In the genomic region with DNA sequence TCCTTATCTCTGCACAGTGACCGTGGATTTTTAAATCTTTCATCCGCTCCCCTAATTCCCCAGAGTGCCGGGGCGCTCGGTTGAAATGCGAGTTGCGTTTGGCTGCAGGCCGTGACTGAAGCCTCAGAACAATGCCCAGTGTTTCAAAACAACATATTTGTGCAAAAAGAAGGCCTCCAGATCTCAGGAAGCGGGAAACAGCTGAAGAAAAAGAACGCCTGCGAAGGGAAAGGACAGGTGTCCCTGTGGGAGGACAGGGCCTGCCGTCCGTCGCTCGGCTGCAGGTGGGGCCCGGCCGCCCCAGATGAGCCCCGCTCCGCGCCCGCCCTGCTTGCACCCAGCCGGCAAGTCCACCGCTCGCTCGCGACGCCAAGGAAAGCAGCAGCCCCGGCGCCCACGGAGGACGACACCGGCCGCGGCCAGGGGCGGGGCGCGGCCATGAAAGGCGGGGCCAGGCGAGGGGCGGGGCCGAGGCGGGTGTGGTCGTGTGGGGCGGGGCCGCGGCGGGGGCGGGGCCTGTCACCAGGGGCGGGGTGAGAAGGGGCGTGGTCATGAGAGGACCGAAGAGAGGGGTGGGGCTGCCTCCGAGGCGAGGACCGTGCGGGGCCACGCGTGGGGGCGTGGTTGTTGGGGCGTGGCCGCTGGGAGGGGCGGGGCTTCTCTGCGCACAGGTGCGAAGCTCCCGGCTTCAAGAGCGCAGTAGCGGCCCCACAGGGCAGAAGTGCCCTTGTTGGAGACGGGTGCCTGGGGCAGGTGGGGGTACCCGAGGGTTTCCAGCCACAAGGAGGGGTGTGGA, we compare ENCODE assay signal across 8 cellular contexts. TPM values are rescaled to one million over a fixed set of nuclear protein-coding genes. Genes with fewer than 3 reads are reported as not detected.
A peak's percentile ranks its signal among the peaks of the same experiment; 100 is the strongest.
DNase-seq lines count a peak whose midpoint lies in the region; ATAC-seq and TF ChIP-seq lines count a peak whose summit lies in the region.

No MANE protein-coding gene starts in this region.

- H3K36me3 Mint-ChIP-seq in activated naive CD4-positive, alpha-beta T cell treated with anti-CD3 and anti-CD28 coated beads, Interleukin-2, amount 50 U/mL, for 24 hours, result no peaks in the 10 kb centered on the region
- H3K36me3 Mint-ChIP-seq in type B pancreatic cell, result no peaks in the 10 kb centered on the region

- peak overlapping the region; percentile 55 for H3K4me3 Mint-ChIP-seq in activated naive CD4-positive, alpha-beta T cell treated with anti-CD3 and anti-CD28 coated beads, Interleukin-2, amount 50 U/mL, for 24 hours
- H3K4me3 Mint-ChIP-seq in type B pancreatic cell, result peak overlapping the region; percentile 74

- H3K27me3 ChIP-seq in RWPE2 (ENCODE audit: insufficient read depth, poor library complexity, severe bottlenecking) (peaks cover 12% of the 10 kb centered on the region), prostate gland (replicated peaks; ENCODE audit: insufficient read depth) (no peaks in the 10 kb centered on the region)

- DNase-seq in GM19238 (ENCODE audit: insufficient read length, low spot score), result peak; percentile 57
- DNase-seq in RWPE2 (ENCODE audit: low spot score), result no peak
- DNase-seq in head of caudate nucleus, result peak in 37 of 42 donors; percentile 33 to 87 (median 62)
- peak; percentile 59 for DNase-seq in prostate gland (ENCODE audit: low spot score)
- no peak for DNase-seq in type B pancreatic cell (ENCODE audit: extremely low spot score, unreplicated experiment)
- DNase-seq in UCSD-AML1 (lab: John Stamatoyannopoulos, UW; ENCODE audit: unreplicated experiment), result no peak

- peak overlapping the region; percentile 40 for H3K27ac ChIP-seq in RWPE2 (ENCODE audit: poor library complexity, severe bottlenecking)
- no peak overlapping the region for H3K27ac ChIP-seq in prostate gland

- H3K36me3 ChIP-seq in RWPE2 (ENCODE audit: low read depth) (no peaks in the 10 kb centered on the region), prostate gland (no peaks in the 10 kb centered on the region)

- peaks cover 14% of the 10 kb centered on the region for H3K27me3 Mint-ChIP-seq in activated naive CD4-positive, alpha-beta T cell treated with anti-CD3 and anti-CD28 coated beads, Interleukin-2, amount 50 U/mL, for 24 hours
- H3K27me3 Mint-ChIP-seq in type B pancreatic cell, result peaks cover 21% of the 10 kb centered on the region

- intact Hi-C loops in head of caudate nucleus (cut with DNase I) (no loop called here), prostate gland (cut with DNase I) (no loop called here)

- H3K9me3 ChIP-seq in RWPE2 (ENCODE audit: severe bottlenecking) (no peaks in the 10 kb centered on the region), prostate gland (no peaks in the 10 kb centered on the region)

- H3K4me3 ChIP-seq in RWPE2 (ENCODE audit: severe bottlenecking) (peak overlapping the region; percentile 44), prostate gland (peak overlapping the region; percentile 20 to 31)

- H3K4me1 ChIP-seq in RWPE2 (ENCODE audit: insufficient read depth, poor library complexity, severe bottlenecking) (peaks cover 5% of the 10 kb centered on the region), prostate gland (replicated peaks) (peaks cover 5% of the 10 kb centered on the region)

- peak; percentile 69 for ATAC-seq in RWPE2 (ENCODE audit: low read depth)
- ATAC-seq in GM18519 (IDR thresholded peaks at IDR 0.05; ENCODE audit: low FRiP score, unreplicated experiment), result no peak

- no peak for TF ChIP-seq POLR2A in prostate gland (IDR thresholded peaks at IDR 0.05)

- TF ChIP-seq CTCF in RWPE2 (IDR thresholded peaks at IDR 0.05; ENCODE audit: poor library complexity, severe bottlenecking), result no peak
- TF ChIP-seq CTCF in prostate gland (IDR thresholded peaks at IDR 0.05), result no peak
- no peak for TF ChIP-seq CTCF in type B pancreatic cell (conservative IDR thresholded peaks at IDR 0.05)

- WGBS in prostate gland, result 6% methylated on average over 65 of the region's 68 CpGs

- peaks cover 4% of the 10 kb centered on the region for H3K4me1 Mint-ChIP-seq in activated naive CD4-positive, alpha-beta T cell treated with anti-CD3 and anti-CD28 coated beads, Interleukin-2, amount 50 U/mL, for 24 hours
- H3K4me1 Mint-ChIP-seq in type B pancreatic cell (ENCODE audit: unreplicated experiment), result peaks cover 10% of the 10 kb centered on the region

- H3K9me3 Mint-ChIP-seq in activated naive CD4-positive, alpha-beta T cell treated with anti-CD3 and anti-CD28 coated beads, Interleukin-2, amount 50 U/mL, for 24 hours, result no peaks in the 10 kb centered on the region
- no peaks in the 10 kb centered on the region for H3K9me3 Mint-ChIP-seq in type B pancreatic cell

- H3K27ac Mint-ChIP-seq in activated naive CD4-positive, alpha-beta T cell treated with anti-CD3 and anti-CD28 coated beads, Interleukin-2, amount 50 U/mL, for 24 hours, result no peak overlapping the region
- peak overlapping the region; percentile 76 for H3K27ac Mint-ChIP-seq in type B pancreatic cell

RNA-seq across cellular contexts. Expression of gene BOK, which starts 17.6 kb away (rescaled TPM):
- total RNA-seq in prostate gland, result 10 to 100 TPM; 58.3 to 91.6 TPM
- 41.5 and 108 TPM in 2 replicates for total RNA-seq in type B pancreatic cell (ENCODE audit: low replicate concordance)

RNA-seq across cellular contexts. Expression of gene STK25, which starts 32.6 kb away (rescaled TPM):
- total RNA-seq in prostate gland (100 to 1,000 TPM; 169 to 235 TPM), type B pancreatic cell (ENCODE audit: low replicate concordance) (182 and 198 TPM in 2 replicates)

Comparison
In these comparisons a context has a peak if more than half of its experiments do, and no peak if none do; other contexts are left out.
1. DNase-seq: peak in GM19238 (single experiment), head of caudate nucleus (37 of 42) and prostate gland (single experiment); none in RWPE2 (single experiment), type B pancreatic cell (single experiment) and UCSD-AML1 (single experiment).